In genomic region chr15:74857082-74857655, GRCh38 we compare ENCODE assay signal across 8 cellular contexts. TPM values are rescaled to one million over a fixed set of nuclear protein-coding genes. Genes with fewer than 3 reads are reported as not detected.
DNase-seq lines count a peak whose midpoint lies in the region; ATAC-seq and TF ChIP-seq lines count a peak whose summit lies in the region.

No MANE protein-coding gene starts in this region.

- WGBS in H9 (ENCODE audit: extremely low coverage, insufficient read length, low lambda C conversion rate): no CpG with 5 or more reads among the region's 5 CpGs

- H3T11ph ChIP-seq in H9 (ENCODE audit: low read length): no peak overlapping the region

- H3K4me1 ChIP-seq in H9 (ENCODE audit: insufficient read depth, low read length) (no peaks in the 10 kb centered on the region), mucosa of rectum (ENCODE audit: control insufficient read depth in 2 of 2, insufficient read depth in 2 of 2, low read length in 2 of 2) (peaks cover 30 to 32% of the 10 kb centered on the region in 2 donors)

- no peak overlapping the region for H3K4me2 ChIP-seq in H9 (ENCODE audit: insufficient read depth, insufficient read length, low read length)

- H2BK15ac ChIP-seq in H9 (ENCODE audit: low read depth, low read length): no peak overlapping the region

- H3K23me2 ChIP-seq in H9 (ENCODE audit: insufficient read length, low read depth, low read length, poor library complexity, severe bottlenecking): no peaks in the 10 kb centered on the region

- H3K23ac ChIP-seq in H9 (ENCODE audit: insufficient read length, low read depth, low read length): no peak overlapping the region

- H3K4me3 Mint-ChIP-seq in H9: no peak overlapping the region

- no peaks in the 10 kb centered on the region for H3K27me3 ChIP-seq in H9 (ENCODE audit: insufficient read depth, low read length)
- H3K27me3 ChIP-seq in mucosa of rectum (ENCODE audit: control insufficient read depth in 2 of 2, insufficient read depth in 2 of 2, low read length in 2 of 2): no peaks in the 10 kb centered on the region

- no peak overlapping the region for H2AK5ac ChIP-seq in H9 (ENCODE audit: insufficient read length, low read length)

- H3K9ac ChIP-seq in H9 (ENCODE audit: extremely low read depth, insufficient read length, low read length) (no peak overlapping the region), mucosa of rectum (ENCODE audit: low read depth in 1 of 2, low read length in 2 of 2) (peak overlapping the region in 1 of 2 donors; percentile 25)

- H2BK5ac ChIP-seq in H9 (ENCODE audit: insufficient read length, low read length): no peak overlapping the region

- peaks cover 0 to 6% of the 10 kb centered on the region in 2 experiments; a peak in 3 of 4 replicates for H3K4me1 Mint-ChIP-seq in H9

- peaks cover 5 to 14% (median 12%) of the 10 kb centered on the region in 3 experiments; a peak in 6 of 7 replicates for H3K36me3 Mint-ChIP-seq in H9 (ENCODE audit: insufficient read depth in 1 of 3, low read depth in 3 of 3)

- H2AFZ ChIP-seq in H9 (ENCODE audit: low read length): no peak overlapping the region

- peak overlapping the region; percentile 58 for H4K5ac ChIP-seq in H9 (ENCODE audit: insufficient read length, low read depth, low read length)

- no peak overlapping the region for H3K14ac ChIP-seq in H9 (ENCODE audit: insufficient read depth, low read length)

- no peak overlapping the region for H4K91ac ChIP-seq in H9 (ENCODE audit: insufficient read length, low read depth, low read length)

- H3K4me3 ChIP-seq in mucosa of rectum (ENCODE audit: low read length in 2 of 2): no peak overlapping the region

- DNase-seq in H9: no peak
- DNase-seq in NCI-H510A (lab: John Stamatoyannopoulos, UW): peak; percentile 42
- DNase-seq in NOMO-1 treated with DMSO at 0.1 percent for 48 hours (lab: John Stamatoyannopoulos, UW; ENCODE audit: unreplicated experiment): no peak
- DNase-seq in NCI-H1048 (lab: John Stamatoyannopoulos, UW): no peak

- H3K27ac ChIP-seq in H9 (ENCODE audit: insufficient read length, low read depth, low read length) (no peak overlapping the region), mucosa of rectum (ENCODE audit: low read depth in 2 of 2, low read length in 2 of 2) (peak overlapping the region; percentile 69 to 74)

- H4K8ac ChIP-seq in H9 (replicated peaks; ENCODE audit: insufficient read length, low read depth, low read length): no peak overlapping the region

- ATAC-seq in GM18505 (IDR thresholded peaks at IDR 0.05; ENCODE audit: unreplicated experiment): peak; percentile 56
- no peak for ATAC-seq in GM19324 (IDR thresholded peaks at IDR 0.05; ENCODE audit: low FRiP score, unreplicated experiment)
- no peak for ATAC-seq in GM18517 (IDR thresholded peaks at IDR 0.05; ENCODE audit: unreplicated experiment)

- no peaks in the 10 kb centered on the region for H3K27me3 Mint-ChIP-seq in H9 (ENCODE audit: low read depth)

- TF ChIP-seq CTCF in H9 (conservative IDR thresholded peaks at IDR 0.05): no peak

- no peaks in the 10 kb centered on the region for H3K79me1 ChIP-seq in H9 (ENCODE audit: insufficient read depth, low read depth, low read length, poor library complexity, severe bottlenecking)

- H3K9me3 ChIP-seq in H9 (ENCODE audit: control insufficient read depth, low read depth, low read length) (no peaks in the 10 kb centered on the region), mucosa of rectum (ENCODE audit: control insufficient read depth in 2 of 2, low read length in 2 of 2) (no peaks in the 10 kb centered on the region)

- H2BK20ac ChIP-seq in H9 (ENCODE audit: low read depth, low read length, poor library complexity, severe bottlenecking): no peak overlapping the region

- no peak overlapping the region for H2BK120ac ChIP-seq in H9 (ENCODE audit: low read depth, low read length, poor library complexity, severe bottlenecking)

- peaks cover 4% of the 10 kb centered on the region; the same call in 1 of the 2 replicates for H3K79me2 ChIP-seq in H9 (ENCODE audit: insufficient read depth, low read length)

- H3K4ac ChIP-seq in H9 (ENCODE audit: low read depth, low read length): no peak overlapping the region

- no peak overlapping the region for H2BK12ac ChIP-seq in H9 (ENCODE audit: insufficient read length, low read depth, low read length)

- no peak overlapping the region for H3K18ac ChIP-seq in H9 (ENCODE audit: insufficient read length, low read depth, low read length)

- H3K9me3 Mint-ChIP-seq in H9: no peaks in the 10 kb centered on the region

- H3K27ac Mint-ChIP-seq in H9: peak overlapping the region in 1 of 3 experiments; percentile 88; a peak in 1 of 7 replicates

- no peak for TF ChIP-seq POLR2A in GM18505 (IDR thresholded peaks at IDR 0.05; ENCODE audit: borderline replicate concordance, extremely low read depth, insufficient read depth, insufficient read length)

- H3K56ac ChIP-seq in H9 (ENCODE audit: insufficient read length, low read depth, low read length): no peak overlapping the region

- no peaks in the 10 kb centered on the region for H4K20me1 ChIP-seq in H9 (ENCODE audit: control insufficient read depth, insufficient read depth, insufficient read length)

- peaks cover 22 to 23% of the 10 kb centered on the region in 2 donors for H3K36me3 ChIP-seq in mucosa of rectum (ENCODE audit: control insufficient read depth in 2 of 2, insufficient read depth in 2 of 2, low read length in 2 of 2)

RNA-seq across cellular contexts. Expression of gene ULK3, which starts 14.2 kb away (rescaled TPM):
- total RNA-seq in H9 (2021): 31.1 and 34.0 TPM in 2 replicates

RNA-seq across cellular contexts. Expression of gene SCAMP2, which starts 16.0 kb away (rescaled TPM):
- 49.0 and 50.2 TPM in 2 replicates for total RNA-seq in H9 (2021)

RNA-seq across cellular contexts. Expression of gene CPLX3, which starts 30.7 kb away (rescaled TPM):
- total RNA-seq in H9 (2021): not detected in 2 replicates

RNA-seq across cellular contexts. Expression of gene MPI, which starts 32.7 kb away (rescaled TPM):
- total RNA-seq in H9 (2021): 55.0 and 57.5 TPM in 2 replicates

RNA-seq across cellular contexts. Expression of gene LMAN1L, which starts 44.5 kb away (rescaled TPM):
- total RNA-seq in H9 (2021): not detected in 2 replicates
